ENCODE assay signal across 16 cellular contexts in genomic region chr10:61554925-61555324, GRCh38.
"Had no signal": no experiment of that assay in that cellular context is flagged by ENCODE, and none has a peak within 500 bp of the region (broad histone marks: within the 10 kb centered on the region; RNA-seq: fewer than 3 reads in every experiment).

No MANE protein-coding gene starts in this region.

- DNase-seq: activated CD4-positive, alpha-beta T cell treated with anti-CD3 and anti-CD28 coated beads for 48 hours; activated CD8-positive, alpha-beta memory T cell treated with anti-CD3 and anti-CD28 coated beads, Interleukin-2, amount 50 U/mL, for 48 hours; activated CD8-positive, alpha-beta T cell treated with anti-CD3 and anti-CD28 coated beads for 36 hours; activated naive CD8-positive, alpha-beta T cell treated with anti-CD3 and anti-CD28 coated beads, Interleukin-2, amount 10 ng/mL, durations not matched to agents 7 days and 5 days; activated T-cell treated with anti-CD3 and anti-CD28 coated beads, Interleukin-2, amount 50 U/mL, for 72 hours; dorsolateral prefrontal cortex; endodermal cell; erythroblast; glutamatergic neuron; mesenchymal stem cell; natural killer cell; stimulated activated CD4-positive, alpha-beta T cell treated with anti-CD3 and anti-CD28 coated beads, Interleukin-12 subunit alpha, Interleukin-12 subunit beta, amount 100 ng/mL, for 4 hours; stimulated activated CD4-positive, alpha-beta T cell treated with anti-CD3 and anti-CD28 coated beads, Interleukin-2, amount 100 ng/mL, for 24 hours; thyroid gland had no signal

- H3K4me3 ChIP-seq: ascending aorta, dorsolateral prefrontal cortex, thyroid gland had no signal

- ATAC-seq: activated CD8-positive, alpha-beta T cell treated with anti-CD3 and anti-CD28 coated beads for 36 hours; activated T-cell treated with anti-CD3 and anti-CD28 coated beads, Interleukin-2, amount 50 U/mL, for 72 hours; natural killer cell; stimulated activated effector memory CD8-positive, alpha-beta T cell treated with anti-CD3 and anti-CD28 coated beads, Interleukin-12 subunit alpha, Interleukin-12 subunit beta, amount 100 ng/mL, for 72 hours had no signal
